ENCODE assay signal across 1 cellular context in genomic region chr17:35089846-35090193, GRCh38.
A peak's percentile ranks its signal among the peaks of the same experiment; 100 is the strongest.
TF ChIP-seq lines count a peak whose summit lies in the region.

No MANE protein-coding gene starts in this region.

TF ChIP-seq in endothelial cell of umbilical vein, 7 proteins besides CTCF, POLR2A, EP300 and RAD21:
- TF ChIP-seq FOS (IDR thresholded peaks at IDR 0.05; ENCODE audit: borderline replicate concordance, insufficient read depth, low read length) (peak; percentile 56), MYC (IDR thresholded peaks at IDR 0.05; ENCODE audit: low read depth, low read length) (no peak), POLR2AphosphoS5 (IDR thresholded peaks at IDR 0.05; ENCODE audit: insufficient read depth, low read depth, low read length) (no peak)
